Comparison of ENCODE assay signal across 9 cellular contexts in genomic region chr14:67695394-67695949, GRCh38. TPM values are rescaled to one million over a fixed set of nuclear protein-coding genes. Genes with fewer than 3 reads are reported as not detected.
DNase-seq lines count a peak whose midpoint lies in the region; ATAC-seq, FAIRE-seq and TF ChIP-seq lines count a peak whose summit lies in the region.
"Had no signal": no experiment of that assay in that cellular context is flagged by ENCODE, and none has a peak within 500 bp of the region (broad histone marks: within the 10 kb centered on the region; RNA-seq: fewer than 3 reads in every experiment).

RDH11 (minus strand) TSS chr14:67695764; CDS start chr14:67695703, 61 bp downstream.

- peaks cover 2% of the 10 kb centered on the region for H4K20me1 ChIP-seq in keratinocyte (ENCODE audit: control insufficient read depth, extremely low read depth, insufficient read depth, low read length)

- TF ChIP-seq CTCF in AG09309 (IDR thresholded peaks at IDR 0.05; ENCODE audit: control insufficient read depth, insufficient read depth, low read depth, low read length, missing control alignments) (no peak), keratinocyte (optimal IDR thresholded peaks at IDR 0.05 in 1 of 3, IDR thresholded peaks at IDR 0.05 in 1 of 3, conservative IDR thresholded peaks at IDR 0.05 in 1 of 3; ENCODE audit: extremely low read depth in 1 of 3, insufficient read depth in 2 of 3, low read length in 3 of 3) (no peak)

- no peaks in the 10 kb centered on the region for H3K9me3 ChIP-seq in keratinocyte (ENCODE audit: control insufficient read depth, low read depth, low read length)

- peaks cover 45% of the 10 kb centered on the region for H3K79me2 ChIP-seq in keratinocyte (ENCODE audit: control insufficient read depth, insufficient read depth, low read length)

- no peaks in the 10 kb centered on the region for H3K9me1 ChIP-seq in keratinocyte (ENCODE audit: control insufficient read depth, extremely low read depth, insufficient read depth, low read length)

- H3K27me3 ChIP-seq in keratinocyte (ENCODE audit: control insufficient read depth, extremely low read depth, insufficient read depth, low read length), result no peaks in the 10 kb centered on the region

- ATAC-seq in GM19023 (IDR thresholded peaks at IDR 0.05; ENCODE audit: unreplicated experiment), result peak; percentile 84
- peak; percentile 92 for ATAC-seq in HG03280 (IDR thresholded peaks at IDR 0.05; ENCODE audit: unreplicated experiment)

- peak within 1 kb of the TSS; percentile 96 for H3K4me3 ChIP-seq in AG09309 (ENCODE audit: control insufficient read depth, low read depth, low read length)
- peak within 1 kb of the TSS; percentile 73 to 90 (median 89) for H3K4me3 ChIP-seq in keratinocyte (ENCODE audit: control insufficient read depth in 2 of 3, extremely low read depth in 1 of 3, insufficient read depth in 2 of 3, low read depth in 1 of 3, low read length in 3 of 3)

- dilution Hi-C loops in keratinocyte (cut with MboI; ENCODE audit: extremely low pct_ligation_motif_present, low sequenced_read_pairs), result no loop called here

- FAIRE-seq in keratinocyte (lab: Jason Lieb, UNC), result peak; percentile 46
- FAIRE-seq: colon had no signal

- peaks cover 21% of the 10 kb centered on the region for H3K4me1 ChIP-seq in keratinocyte (ENCODE audit: control insufficient read depth, extremely low read depth, insufficient read depth, low read length)

- peak within 1 kb of the TSS; percentile 87 for H3K9ac ChIP-seq in keratinocyte (ENCODE audit: control insufficient read depth, extremely low read depth, insufficient read depth, low read length)

- peak within 1 kb of the TSS; percentile 51 for H3K4me2 ChIP-seq in keratinocyte (ENCODE audit: control insufficient read depth, extremely low read depth, insufficient read depth, low read depth, low read length)

- DNase-seq in AG09309 (ENCODE audit: low read depth) (no peak), NCI-H446 (lab: John Stamatoyannopoulos, UW) (peak; percentile 86 to 92), cerebellar nuclear complex (lab: John Stamatoyannopoulos, UW) (peak; percentile 57 to 59), keratinocyte (ENCODE audit: low read depth, low spot score) (peak; percentile 48)
- DNase-seq in activated CD4-positive, CD25-positive, alpha-beta regulatory T cell treated with anti-CD3 and anti-CD28 coated beads, Interleukin-2, amount 50 U/mL, for 72 hours, result peak; percentile 67
- DNase-seq in stimulated activated CD4-positive, alpha-beta T cell treated with anti-CD3 and anti-CD28 coated beads, Interleukin-15, amount 100 ng/mL, for 1 hour (ENCODE audit: low read depth in 1 of 2, low spot score in 1 of 2), result peak; percentile 56 to 57

- H3K27ac ChIP-seq in keratinocyte (ENCODE audit: control insufficient read depth, insufficient read depth, low read length), result peak within 1 kb of the TSS; percentile 89

- peaks cover 13 to 16% of the 10 kb centered on the region in 2 experiments for H3K36me3 ChIP-seq in keratinocyte (ENCODE audit: control insufficient read depth in 2 of 2, extremely low read depth in 1 of 2, insufficient read depth in 2 of 2, low read length in 2 of 2)

- H2AFZ ChIP-seq in keratinocyte (ENCODE audit: control insufficient read depth, low read length), result peak within 1 kb of the TSS; percentile 39

RNA-seq across cellular contexts. Expression of gene RDH11, which starts in this region (rescaled TPM):
- 189 to 202 TPM (median 197 TPM) in 3 replicates for polyA plus RNA-seq in keratinocyte
- 26.0 TPM for polyA plus RNA-seq in keratinocyte (2011; ENCODE audit: low read depth)
- 62.5 and 115 TPM in 2 replicates for polyA plus RNA-seq in keratinocyte (2011; cell fraction: cytosol; rRNA removed)
- 338 and 380 TPM in 2 replicates for polyA plus RNA-seq in keratinocyte (2011; cell fraction: nucleus; rRNA removed)
- polyA plus RNA-seq in keratinocyte (2012; ENCODE audit: low replicate concordance), result 64.7 and 110 TPM in 2 replicates
- 163 to 187 TPM (median 163 TPM) in 3 replicates for polyA minus RNA-seq in keratinocyte
- polyA minus RNA-seq in keratinocyte (2011; cell fraction: cytosol; rRNA and poly(A)+ RNA removed), result 107 TPM
- polyA minus RNA-seq in keratinocyte (2011; cell fraction: nucleus; rRNA and poly(A)+ RNA removed), result 149 and 226 TPM in 2 replicates
